In the genomic region with DNA sequence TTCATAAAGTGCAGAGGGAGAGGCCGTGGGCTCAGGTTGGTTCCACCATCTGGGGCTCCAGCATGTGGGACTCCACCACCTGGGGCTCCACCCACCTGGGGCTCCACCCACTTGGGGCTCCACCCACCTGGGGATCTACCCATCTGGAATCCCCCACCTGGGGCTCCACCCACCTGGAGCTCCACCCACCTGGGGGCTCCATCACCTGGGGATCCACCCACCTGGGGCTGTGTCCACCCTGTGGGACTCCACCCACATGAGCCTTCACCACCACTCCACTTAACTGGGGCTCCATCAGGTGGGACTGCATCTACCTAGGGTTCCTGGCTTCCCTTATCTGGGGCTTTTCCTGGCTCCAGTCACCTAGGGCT, we compare ENCODE assay signal across 1 cellular context.
TF ChIP-seq lines count a peak whose summit lies in the region.

No MANE protein-coding gene starts in this region.

TF ChIP-seq in WTC11, 78 proteins besides CTCF, POLR2A, EP300 and RAD21 (continued from another document):
- TF ChIP-seq SOX15 (CRISPR knock-in tag; IDR thresholded peaks at IDR 0.05): no peak
- no peak for TF ChIP-seq TP53 (CRISPR knock-in tag; IDR thresholded peaks at IDR 0.05)
- TF ChIP-seq EMX1 (CRISPR knock-in tag; IDR thresholded peaks at IDR 0.05): no peak
- TF ChIP-seq ATF2 (CRISPR knock-in tag; IDR thresholded peaks at IDR 0.05; ENCODE audit: borderline replicate concordance, low read depth): no peak
- no peak for TF ChIP-seq ZBTB21 (CRISPR knock-in tag; IDR thresholded peaks at IDR 0.05; ENCODE audit: borderline replicate concordance)
- TF ChIP-seq ETV6 (CRISPR knock-in tag; IDR thresholded peaks at IDR 0.05): no peak
- TF ChIP-seq GTF2I (CRISPR knock-in tag; conservative IDR thresholded peaks at IDR 0.05): no peak
